Comparison of ENCODE assay signal across 8 cellular contexts in the genomic region with DNA sequence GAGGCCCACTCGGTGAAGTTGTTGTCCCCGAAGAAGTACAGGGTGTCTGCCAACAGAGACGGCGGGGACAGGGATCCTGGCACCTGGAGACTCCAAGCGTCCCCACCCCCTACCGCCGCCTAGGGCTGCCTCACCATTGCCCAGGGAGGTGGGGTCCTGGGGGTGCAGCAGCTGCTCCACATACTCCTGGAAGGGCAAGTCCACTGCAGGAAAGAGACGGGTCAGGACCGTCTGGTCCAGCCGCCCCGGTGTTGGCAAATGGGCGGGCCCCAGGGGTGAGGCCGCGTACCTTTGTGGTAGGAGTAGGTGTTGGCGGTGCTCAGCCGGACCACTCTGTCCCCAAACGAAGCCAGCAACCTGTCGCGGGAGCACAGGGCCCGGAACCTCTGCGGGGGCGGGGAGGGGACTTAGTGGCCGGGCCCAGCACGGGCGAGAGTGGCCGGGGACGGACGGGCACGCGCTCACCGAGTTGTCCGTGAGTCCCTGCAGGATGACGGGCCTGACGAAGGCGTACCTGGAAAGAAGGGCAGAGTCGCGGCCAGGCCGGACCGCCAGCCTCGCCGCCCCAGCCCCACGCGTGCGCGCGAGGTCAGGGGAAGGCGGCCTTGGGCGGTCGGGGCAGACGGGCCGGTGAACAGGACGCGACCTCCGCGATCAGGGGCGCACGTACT. TPM values are rescaled to one million over a fixed set of nuclear protein-coding genes. Genes with fewer than 3 reads are reported as not detected.
DNase-seq lines count a peak whose midpoint lies in the region; ATAC-seq, FAIRE-seq and TF ChIP-seq lines count a peak whose summit lies in the region.

No MANE protein-coding gene starts in this region.

- no peaks in the 10 kb centered on the region for H4K20me1 ChIP-seq in HCT116 (ENCODE audit: insufficient read depth)

- TF ChIP-seq RAD21 in HCT116 (IDR thresholded peaks at IDR 0.05; ENCODE audit: low read depth): no peak

- H3K79me2 ChIP-seq in HCT116 (ENCODE audit: insufficient read depth, low read length): peaks cover 41% of the 10 kb centered on the region

- RAD21 ChIA-PET in HCT116 (lab: Charles Lee; ENCODE audit: low non-redundant PET in 1 of 2, low total read pairs in 2 of 2, uncharacterized antibody in 2 of 2, unreplicated experiment in 2 of 2): no interaction called here

- no peak overlapping the region for H2AFZ ChIP-seq in HCT116 (ENCODE audit: low read depth, low read length, poor library complexity, severe bottlenecking)

- no peak for FAIRE-seq in small intestine (lab: Jason Lieb, UNC)

- H3K27ac ChIP-seq in HCT116 (ENCODE audit: low read depth, low read length): peak overlapping the region; percentile 98
- H3K27ac ChIP-seq in SK-N-MC: peak overlapping the region; percentile 50; the same call in 1 of the 2 replicates
- peak overlapping the region; percentile 74 to 77 for H3K27ac ChIP-seq in small intestine (ENCODE audit: low read depth in 1 of 2, low read length in 1 of 2)

- POLR2A ChIA-PET in HCT116 (lab: Charles Lee): interaction anchor here (0.7 kb wide), 1 partner anchor 12 kb away, joined by 3 read pairs; no protein-coding TSS in a partner anchor

- H3K9me2 ChIP-seq in HCT116 (ENCODE audit: insufficient read depth): no peaks in the 10 kb centered on the region

- intact Hi-C loops in HCT116 (cut with micrococcal nuclease): no loop called here

- peak overlapping the region; percentile 97 for H3K4me2 ChIP-seq in HCT116 (ENCODE audit: low read length)

- H3K27me3 ChIP-seq in HCT116 (ENCODE audit: insufficient read depth, low read length): no peaks in the 10 kb centered on the region
- H3K27me3 ChIP-seq in small intestine (ENCODE audit: control insufficient read depth in 2 of 2, insufficient read depth in 2 of 2, low read length in 2 of 2): no peaks in the 10 kb centered on the region

- TF ChIP-seq POLR2A in HCT116 (IDR thresholded peaks at IDR 0.05; ENCODE audit: borderline replicate concordance, extremely low read depth, insufficient read depth, insufficient read length): no peak

- DNase-seq in HCT116 (ENCODE audit: low read depth, low spot score) (no peak), SK-N-MC (ENCODE audit: low read depth, low spot score) (no peak), fibroblast of villous mesenchyme (ENCODE audit: low read depth) (no peak), small intestine (peak; percentile 24), NCI-H1436 treated with DMSO at 0.1 percent for 48 hours (lab: John Stamatoyannopoulos, UW) (no peak), NAMALWA (ENCODE audit: low spot score) (no peak), islet precursor cell (no peak)

- 5 to 15% (median 7%) methylated on average over 53 to 57 of the region's 57 CpGs for WGBS in small intestine, 3 donors

- CTCF ChIA-PET in HCT116 (lab: Charles Lee): interaction anchor here (1.2 kb wide), 1 partner anchor 32 kb away, joined by 3 read pairs; no protein-coding TSS in a partner anchor

- H3K4me1 ChIP-seq in HCT116 (ENCODE audit: control insufficient read depth in 1 of 2, insufficient read depth in 2 of 2, low read length in 2 of 2) (peaks cover 13 to 55% of the 10 kb centered on the region in 2 experiments), small intestine (ENCODE audit: control insufficient read depth in 2 of 2, insufficient read depth in 1 of 2, low read depth in 1 of 2, low read length in 1 of 2) (peaks cover 4 to 5% of the 10 kb centered on the region in 2 donors)

- BruUV-seq in HCT116 (replicated peaks; lab: Mats Ljungman, UMichigan): no TSS peak

- TF ChIP-seq CTCF in HCT116 (IDR thresholded peaks at IDR 0.05 in 2 of 3, conservative IDR thresholded peaks at IDR 0.05 in 1 of 3; ENCODE audit: borderline replicate concordance in 1 of 3, insufficient read depth in 1 of 3, low read depth in 2 of 3, low read length in 2 of 3): no peak
- no peak for TF ChIP-seq CTCF in fibroblast of villous mesenchyme (IDR thresholded peaks at IDR 0.05; ENCODE audit: insufficient read depth, low read depth, low read length)

- H3K36me3 ChIP-seq in HCT116 (ENCODE audit: control insufficient read depth in 1 of 2, insufficient read depth in 2 of 2, low read length in 2 of 2) (peaks cover 0 to 33% of the 10 kb centered on the region in 2 experiments; a peak in 2 of 4 replicates), SK-N-MC (ENCODE audit: insufficient read depth, low read length) (peaks cover 22% of the 10 kb centered on the region), small intestine (ENCODE audit: control insufficient read depth in 2 of 2, insufficient read depth in 2 of 2, low read length in 2 of 2) (peaks cover 5 to 12% of the 10 kb centered on the region in 2 donors)

- H3K9me3 ChIP-seq in HCT116 (ENCODE audit: control insufficient read depth in 1 of 2, insufficient read depth in 1 of 2, low read depth in 1 of 2, low read length in 2 of 2): no peaks in the 10 kb centered on the region
- no peaks in the 10 kb centered on the region for H3K9me3 ChIP-seq in SK-N-MC (ENCODE audit: low read depth, low read length)
- no peaks in the 10 kb centered on the region for H3K9me3 ChIP-seq in small intestine (ENCODE audit: control insufficient read depth, low read depth)

- H3K9ac ChIP-seq in HCT116 (ENCODE audit: low read length) (peak overlapping the region; percentile 92), SK-N-MC (ENCODE audit: insufficient read length) (peak overlapping the region; percentile 82)

- ATAC-seq in HCT116 (peak; percentile 18), HG02678 (IDR thresholded peaks at IDR 0.05; ENCODE audit: unreplicated experiment) (no peak)

- H3K4me3 ChIP-seq in HCT116 (replicated peaks in 1 of 2; ENCODE audit: low read depth in 1 of 2, low read length in 2 of 2): peak overlapping the region; percentile 71 to 90
- peak overlapping the region; percentile 88 for H3K4me3 ChIP-seq in SK-N-MC
- H3K4me3 ChIP-seq in fibroblast of villous mesenchyme (ENCODE audit: low read depth, low read length): peak overlapping the region; percentile 60
- peak overlapping the region; percentile 67 to 78 for H3K4me3 ChIP-seq in small intestine (ENCODE audit: low read depth in 1 of 2, low read length in 2 of 2)

TF ChIP-seq in HCT116, 20 proteins besides CTCF, POLR2A, EP300 and RAD21:
- TF ChIP-seq, protein P1, sequence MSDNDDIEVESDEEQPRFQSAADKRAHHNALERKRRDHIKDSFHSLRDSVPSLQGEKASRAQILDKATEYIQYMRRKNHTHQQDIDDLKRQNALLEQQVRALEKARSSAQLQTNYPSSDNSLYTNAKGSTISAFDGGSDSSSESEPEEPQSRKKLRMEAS (IDR thresholded peaks at IDR 0.05): no peak
- TF ChIP-seq SRF (IDR thresholded peaks at IDR 0.05; ENCODE audit: low read depth): no peak

RNA-seq across cellular contexts. Expression of a gene that starts 0.6 kb away (rescaled TPM):
- 121 TPM for total RNA-seq in HCT116 (2021; ENCODE audit: unreplicated experiment)
- 96.6 and 97.3 TPM in 2 replicates for polyA plus RNA-seq in HCT116 (2012)
- total RNA-seq in fibroblast of villous mesenchyme: 35.4 and 36.3 TPM in 2 replicates
- polyA plus RNA-seq in small intestine: 10 to 100 TPM; 23.0 to 46.2 (median 23.2) TPM

RNA-seq across cellular contexts. Expression of a gene that starts 3.3 kb away (rescaled TPM):
- total RNA-seq in HCT116 (2021; ENCODE audit: unreplicated experiment): 111 TPM
- polyA plus RNA-seq in HCT116 (2012): 85.9 and 95.7 TPM in 2 replicates
- 100 and 113 TPM in 2 replicates for total RNA-seq in fibroblast of villous mesenchyme
- polyA plus RNA-seq in small intestine: 100 to 1,000 TPM; 115 to 122 (median 121) TPM

RNA-seq across cellular contexts. Expression of a gene that starts 6.7 kb away (rescaled TPM):
- total RNA-seq in HCT116 (2021; ENCODE audit: unreplicated experiment) (15.5 TPM), fibroblast of villous mesenchyme (8.2 and 9.0 TPM in 2 replicates)
- polyA plus RNA-seq in HCT116 (2012): 12.1 and 15.0 TPM in 2 replicates
- 1 to 10 TPM; 5.4 to 9.8 (median 8.9) TPM for polyA plus RNA-seq in small intestine

RNA-seq across cellular contexts. Expression of a gene that starts 8.1 kb away (rescaled TPM):
- 12.7 TPM for total RNA-seq in HCT116 (2021; ENCODE audit: unreplicated experiment)
- polyA plus RNA-seq in HCT116 (2012): 8.9 and 10.5 TPM in 2 replicates
- total RNA-seq in fibroblast of villous mesenchyme: 1.3 and 1.9 TPM in 2 replicates
- 1 to 10 TPM; 3.5 to 6.2 (median 5.8) TPM for polyA plus RNA-seq in small intestine

RNA-seq across cellular contexts. Expression of a gene that starts 15.6 kb away (rescaled TPM):
- total RNA-seq in HCT116 (2021; ENCODE audit: unreplicated experiment) (98.5 TPM), fibroblast of villous mesenchyme (44.0 and 53.1 TPM in 2 replicates)
- 62.9 and 63.5 TPM in 2 replicates for polyA plus RNA-seq in HCT116 (2012)
- 100 to 1,000 TPM; 112 to 207 (median 206) TPM for polyA plus RNA-seq in small intestine
